In the genomic region with DNA sequence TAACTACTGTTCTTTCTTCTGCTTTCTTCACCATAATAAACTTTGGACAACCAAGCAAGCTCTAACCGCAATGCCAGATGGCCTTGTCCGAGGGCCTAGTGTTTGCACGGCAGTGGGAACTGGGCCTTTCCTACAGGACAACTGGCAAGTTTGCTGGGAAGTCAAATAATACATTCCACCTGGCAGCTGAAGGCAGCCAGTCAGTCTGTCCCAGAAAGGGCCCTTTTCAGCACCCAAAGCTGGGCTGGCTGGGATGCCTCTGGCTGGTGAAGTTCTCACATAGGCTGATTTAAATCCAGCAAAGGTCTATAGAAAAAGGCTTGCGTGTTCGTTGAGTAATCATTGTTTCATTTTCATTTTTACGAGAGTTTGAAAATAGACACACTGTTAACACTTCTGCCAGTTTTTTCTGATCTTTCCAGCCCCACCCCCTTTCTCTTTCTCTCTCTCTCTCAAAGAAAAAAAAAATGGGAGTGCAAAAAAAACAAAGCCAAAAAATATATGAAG, we compare ENCODE assay signal across 8 cellular contexts.
DNase-seq lines count a peak whose midpoint lies in the region; ATAC-seq lines count a peak whose summit lies in the region.

No MANE protein-coding gene starts in this region.

- H3K36me3 Mint-ChIP-seq in T-cell: peaks cover 7% of the 10 kb centered on the region

- ATAC-seq in activated CD4-positive, CD25-positive, alpha-beta regulatory T cell treated with anti-CD3 and anti-CD28 coated beads, Interleukin-2, amount 50 U/mL, for 24 hours: peak; percentile 93 to 97
- ATAC-seq in HG02884 (IDR thresholded peaks at IDR 0.05; ENCODE audit: unreplicated experiment) (peak; percentile 91), T-cell (replicated peaks in 1 of 4) (peak in 2 of 4 experiments; percentile 23 to 76)

- peaks cover 10 to 18% (median 11%) of the 10 kb centered on the region in 3 donors for H3K4me1 Mint-ChIP-seq in T-cell

- H3K4me3 Mint-ChIP-seq in T-cell: peak overlapping the region; percentile 52 to 62 (median 55)

- CTCF ChIA-PET in T-cell (lab: Charles Lee): no interaction called here

- no peak for DNase-seq in activated CD4-positive, CD25-positive, alpha-beta regulatory T cell treated with anti-CD3 and anti-CD28 coated beads, Interleukin-2, amount 50 U/mL, for 72 hours
- DNase-seq in T-cell: peak in 1 of 34 experiments; percentile 4
- DNase-seq in fibroblast of peridontal ligament (ENCODE audit: extremely low read depth): peak; percentile 78
- peak; percentile 5 to 15 for DNase-seq in stimulated activated CD4-positive, alpha-beta T cell treated with anti-CD3 and anti-CD28 coated beads, Interleukin-12 subunit alpha, Interleukin-12 subunit beta, amount 100 ng/mL, for 24 hours (ENCODE audit: low read depth in 2 of 2)
- no peak for DNase-seq in NCI-H2107 treated with DMSO at 0.1 percent for 48 hours (lab: John Stamatoyannopoulos, UW; ENCODE audit: unreplicated experiment)
- no peak for DNase-seq in SHP77 (lab: John Stamatoyannopoulos, UW)

- H3K9me3 Mint-ChIP-seq in T-cell: no peaks in the 10 kb centered on the region

- H3K27ac Mint-ChIP-seq in T-cell: peak overlapping the region; percentile 78 to 88

- no peaks in the 10 kb centered on the region for H3K27me3 Mint-ChIP-seq in T-cell

- POLR2A ChIA-PET in T-cell (lab: Charles Lee): no interaction called here

Comparison
In these comparisons a context has a peak if more than half of its experiments do, and no peak if none do; other contexts are left out.
1. DNase-seq: peak in fibroblast of peridontal ligament (single experiment) and stimulated activated CD4-positive, alpha-beta T cell treated with anti-CD3 and anti-CD28 coated beads, Interleukin-12 subunit alpha, Interleukin-12 subunit beta, amount 100 ng/mL, for 24 hours (2 of 2); none in activated CD4-positive, CD25-positive, alpha-beta regulatory T cell treated with anti-CD3 and anti-CD28 coated beads, Interleukin-2, amount 50 U/mL, for 72 hours (single experiment), NCI-H2107 treated with DMSO at 0.1 percent for 48 hours (single experiment) and SHP77 (0 of 2).